Comparison of ENCODE assay signal across 8 cellular contexts in the genomic region with DNA sequence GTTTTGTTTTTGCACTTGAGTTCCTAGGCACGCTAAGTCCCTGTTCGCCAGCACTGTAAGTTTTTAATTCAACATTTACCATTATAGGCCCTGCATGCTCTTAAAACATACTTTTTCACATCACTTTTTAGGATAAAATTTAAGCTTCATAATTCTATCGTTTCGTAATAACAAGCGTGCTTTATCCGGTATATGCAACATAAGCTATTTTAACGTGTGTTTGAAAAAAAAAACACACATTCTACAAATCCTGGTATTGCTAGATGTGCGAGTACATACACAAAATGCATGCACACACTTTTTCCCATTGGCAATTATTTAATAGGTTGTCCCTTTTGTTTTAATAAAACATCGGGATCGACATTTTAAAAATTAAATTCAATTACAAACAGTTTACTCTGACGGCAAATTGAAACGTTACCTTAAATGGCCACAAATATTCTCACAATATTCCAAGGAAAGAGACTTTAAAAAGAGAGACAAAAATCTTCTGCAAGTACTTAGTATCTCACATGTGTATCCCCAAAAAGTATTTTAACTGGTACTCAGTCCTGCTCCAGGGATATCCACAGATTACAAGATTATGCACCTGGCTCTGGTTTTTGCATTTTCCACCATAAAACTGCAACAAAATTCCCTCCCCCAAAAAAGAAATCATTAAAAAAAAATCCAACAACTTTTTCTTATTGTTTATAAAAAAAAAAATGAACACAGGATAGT. TPM values are rescaled to one million over a fixed set of nuclear protein-coding genes. Genes with fewer than 3 reads are reported as not detected.
DNase-seq lines count a peak whose midpoint lies in the region; ATAC-seq and TF ChIP-seq lines count a peak whose summit lies in the region.

No MANE protein-coding gene starts in this region.

- DNase-seq in BJ (ENCODE audit: low read depth) (no peak), HFFc6 (no peak), iPS DF 6.9 (ENCODE audit: low read depth, low spot score) (no peak), posterior vena cava (ENCODE audit: low spot score) (no peak)

- ATAC-seq in GM18909 (IDR thresholded peaks at IDR 0.05; ENCODE audit: poor library complexity, unreplicated experiment) = no peak
- ATAC-seq in GM19035 (IDR thresholded peaks at IDR 0.05; ENCODE audit: unreplicated experiment) = no peak

- H3K27ac ChIP-seq in iPS DF 6.9 (ENCODE audit: low read length) = no peak overlapping the region
- peak overlapping the region in 20 of 21 experiments; percentile 6 to 97 (median 90) for H3K27ac ChIP-seq in skin epidermis

- no peaks in the 10 kb centered on the region for H3K9me3 ChIP-seq in iPS DF 6.9 (ENCODE audit: control insufficient read depth, insufficient read depth, low read length)

- peaks cover 50% of the 10 kb centered on the region for H3K4me1 Mint-ChIP-seq in HFFc6 (ENCODE audit: low read depth)
- H3K4me1 Mint-ChIP-seq in activated naive CD8-positive, alpha-beta T cell (ENCODE audit: low read depth) = peaks cover 23% of the 10 kb centered on the region

- H3K36me3 Mint-ChIP-seq in HFFc6 (ENCODE audit: low read depth) = no peaks in the 10 kb centered on the region
- H3K36me3 Mint-ChIP-seq in activated naive CD8-positive, alpha-beta T cell = no peaks in the 10 kb centered on the region

- intact Hi-C loops in posterior vena cava (cut with DNase I) = loop anchor here (5.0 to 10.0 kb wide), 2 partner anchors 174 to 182 kb away; no protein-coding TSS in a partner anchor

- H3K27ac Mint-ChIP-seq in HFFc6 = peak overlapping the region; percentile 89
- H3K27ac Mint-ChIP-seq in activated naive CD8-positive, alpha-beta T cell = no peak overlapping the region

- WGBS in iPS DF 6.9 (ENCODE audit: insufficient coverage, insufficient read length) = no CpG with 5 or more reads among the region's 12 CpGs

- TF ChIP-seq CTCF in BJ (IDR thresholded peaks at IDR 0.05; ENCODE audit: insufficient read depth, low read depth, low read length) = no peak
- no peak for TF ChIP-seq CTCF in HFFc6 (IDR thresholded peaks at IDR 0.05)

- POLR2A ChIA-PET in BJ (lab: Charles Lee) = interaction anchor here (0.5 to 0.7 kb wide), 4 partner anchors 266 to 625 kb away, joined by 3 to 11 read pairs (median 6); no protein-coding TSS in a partner anchor

- no peaks in the 10 kb centered on the region for H3K36me3 ChIP-seq in BJ (ENCODE audit: control insufficient read depth, insufficient read depth, low read length)
- no peaks in the 10 kb centered on the region for H3K36me3 ChIP-seq in iPS DF 6.9 (ENCODE audit: control insufficient read depth, insufficient read depth, low read length)

- H3K4me1 ChIP-seq in iPS DF 6.9 (ENCODE audit: control insufficient read depth, insufficient read depth, low read length) = no peaks in the 10 kb centered on the region

- H3K4me3 ChIP-seq in BJ (ENCODE audit: low read depth, low read length) (peak overlapping the region; percentile 74), iPS DF 6.9 (ENCODE audit: low read length) (peak overlapping the region; percentile 96; the same call in 1 of the 2 replicates), skin epidermis (peak overlapping the region; percentile 55 to 75 (median 61))

- H3K27me3 ChIP-seq in BJ (ENCODE audit: control insufficient read depth, insufficient read depth, low read length) (no peaks in the 10 kb centered on the region), iPS DF 6.9 (ENCODE audit: control insufficient read depth, insufficient read depth, low read length) (no peaks in the 10 kb centered on the region)

- H3K4me3 Mint-ChIP-seq in HFFc6 = peak overlapping the region; percentile 97
- H3K4me3 Mint-ChIP-seq in activated naive CD8-positive, alpha-beta T cell = peak overlapping the region; percentile 92

- H3K27me3 Mint-ChIP-seq in HFFc6 (ENCODE audit: insufficient read depth) = no peaks in the 10 kb centered on the region
- H3K27me3 Mint-ChIP-seq in activated naive CD8-positive, alpha-beta T cell = peaks cover 23% of the 10 kb centered on the region

- no peaks in the 10 kb centered on the region; the same call in 1 of the 2 replicates for H3K9me3 Mint-ChIP-seq in HFFc6
- H3K9me3 Mint-ChIP-seq in activated naive CD8-positive, alpha-beta T cell (ENCODE audit: low read depth) = no peaks in the 10 kb centered on the region

- CTCF ChIA-PET in BJ (lab: Yijun Ruan, JAX) = interaction anchor here (0.7 to 0.9 kb wide), 3 partner anchors 172 to 195 kb away, joined by 3 to 6 read pairs (median 4); no protein-coding TSS in a partner anchor

RNA-seq across cellular contexts. Expression of a gene that starts 1.0 kb away (rescaled TPM):
- polyA plus RNA-seq in BJ (2011; rRNA removed) = 65.8 and 68.3 TPM in 2 replicates
- 137 and 192 TPM in 2 replicates for polyA minus RNA-seq in BJ (2011; rRNA and poly(A)+ RNA removed)
- total RNA-seq in HFFc6 (2021; fragmentation: NEBNext Ultra II Directional; extraction: Animal tissue kit (Norgen Biotek cat#: 25700)) = 10 to 100 TPM; 50.4 to 71.1 (median 59.0) TPM
- total RNA-seq in posterior vena cava = 10 to 100 TPM; 85.5 to 98.7 TPM
